8 cellular contexts compared by ENCODE assay signal in genomic region chr12:96194572-96194889, GRCh38. TPM values are rescaled to one million over a fixed set of nuclear protein-coding genes. Genes with fewer than 3 reads are reported as not detected.
DNase-seq lines count a peak whose midpoint lies in the region; ATAC-seq and TF ChIP-seq lines count a peak whose summit lies in the region.

No MANE protein-coding gene starts in this region.

- DNase-seq in astrocyte of the cerebellum (ENCODE audit: low read depth) (no peak), mucosa of descending colon (no peak), SK-N-DZ (ENCODE audit: low spot score) (no peak), DMS79 (lab: John Stamatoyannopoulos, UW) (no peak), SIG-M5 treated with dmso at 0.1 percent for 504 hours (lab: John Stamatoyannopoulos, UW; ENCODE audit: unreplicated experiment) (no peak), globus pallidus (ENCODE audit: low spot score) (no peak)

- H3K36me3 ChIP-seq in mucosa of descending colon (ENCODE audit: low read depth) = no peaks in the 10 kb centered on the region

- no peaks in the 10 kb centered on the region for H3K9me3 ChIP-seq in mucosa of descending colon

- H3K4me3 ChIP-seq in astrocyte of the cerebellum (ENCODE audit: low read depth, low read length) = peak overlapping the region; percentile 94
- H3K4me3 ChIP-seq in mucosa of descending colon = peak overlapping the region; percentile 25

- no peak for TF ChIP-seq CTCF in astrocyte of the cerebellum (IDR thresholded peaks at IDR 0.05; ENCODE audit: low read depth, low read length, missing control alignments)
- TF ChIP-seq CTCF in mucosa of descending colon (IDR thresholded peaks at IDR 0.05) = no peak

- peak; percentile 2 for ATAC-seq in GM18867 (IDR thresholded peaks at IDR 0.05; ENCODE audit: unreplicated experiment)
- ATAC-seq in HG02970 (IDR thresholded peaks at IDR 0.05; ENCODE audit: low FRiP score, unreplicated experiment) = peak; percentile 14
- peak; percentile 3 for ATAC-seq in mucosa of descending colon

- intact Hi-C loops in mucosa of descending colon (cut with DNase I, micrococcal nuclease) = no loop called here

- in situ Hi-C loops in astrocyte of the cerebellum (cut with HindIII; ENCODE audit: low sequenced_read_pairs) = no loop called here

- H3K4me1 ChIP-seq in mucosa of descending colon (ENCODE audit: low read depth) = peaks cover 3% of the 10 kb centered on the region

RNA-seq across cellular contexts. Expression of gene ELK3, which starts 0.4 kb away (rescaled TPM):
- total RNA-seq in mucosa of descending colon = 10 to 100 TPM in 2 of 3 donors, 1 to 10 TPM in 1; 7.6 to 17.2 (median 12.0) TPM
- polyA plus RNA-seq in SK-N-DZ (2014; cell fraction: cytosol; rRNA removed) = 4.8 and 5.1 TPM in 2 replicates
- polyA plus RNA-seq in SK-N-DZ (2014; cell fraction: nucleus; rRNA removed) = 3.1 and 4.1 TPM in 2 replicates
